In genomic region chr7:32479574-32480200, GRCh38 we compare ENCODE assay signal across 8 cellular contexts. TPM values are rescaled to one million over a fixed set of nuclear protein-coding genes. Genes with fewer than 3 reads are reported as not detected.
DNase-seq lines count a peak whose midpoint lies in the region; ATAC-seq and TF ChIP-seq lines count a peak whose summit lies in the region.

No MANE protein-coding gene starts in this region.

- H3K36me3 Mint-ChIP-seq in mesothelial cell of epicardium, result no peaks in the 10 kb centered on the region

- H3K4me1 Mint-ChIP-seq in mesothelial cell of epicardium, result peaks cover 11% of the 10 kb centered on the region

- H4K20me1 ChIP-seq in mammary epithelial cell (ENCODE audit: insufficient read depth, low read length), result no peaks in the 10 kb centered on the region

- no peaks in the 10 kb centered on the region for H3K9me3 ChIP-seq in mammary epithelial cell (replicated peaks; ENCODE audit: insufficient read depth, low read length)

- H3K9ac ChIP-seq in mammary epithelial cell (ENCODE audit: insufficient read depth, low read length), result no peak overlapping the region

- ATAC-seq in HG03175 (IDR thresholded peaks at IDR 0.05; ENCODE audit: unreplicated experiment), result peak; percentile 49
- ATAC-seq in HG02981 (IDR thresholded peaks at IDR 0.05; ENCODE audit: unreplicated experiment), result no peak

- peak; percentile 74 for DNase-seq in ELR (ENCODE audit: low read depth)
- DNase-seq in NCI-H82 (lab: John Stamatoyannopoulos, UW), result peak; percentile 77
- DNase-seq in mammary epithelial cell, result peak; percentile 29
- no peak for DNase-seq in mesothelial cell of epicardium (ENCODE audit: low spot score in 2 of 2, unreplicated experiment in 2 of 2)
- DNase-seq in stimulated activated naive CD4-positive, alpha-beta T cell (lab: John Stamatoyannopoulos, UW), result no peak
- DNase-seq in stimulated activated CD8-positive, alpha-beta memory T cell treated with anti-CD3 and anti-CD28 coated beads, Interleukin-4, amount 100 ng/mL, for 48 hours, result no peak

- in situ Hi-C loops in mammary epithelial cell (cut with MboI; ENCODE audit: low sequenced_read_pairs in 2 of 2), result loop anchor here (5.0 to 25.0 kb wide), 3 partner anchors 117 to 742 kb away; no protein-coding TSS in a partner anchor

- H3K4me3 ChIP-seq in mammary epithelial cell (replicated peaks in 1 of 3; ENCODE audit: insufficient read depth in 1 of 3, low read depth in 2 of 3, low read length in 3 of 3), result no peak overlapping the region

- H3K27ac ChIP-seq in mammary epithelial cell (ENCODE audit: insufficient read depth, low read depth, low read length), result no peak overlapping the region

- H2AFZ ChIP-seq in mammary epithelial cell (ENCODE audit: low read depth, low read length), result no peak overlapping the region

- no peak overlapping the region for H3K4me3 Mint-ChIP-seq in mesothelial cell of epicardium

- TF ChIP-seq CTCF in mammary epithelial cell (conservative IDR thresholded peaks at IDR 0.05 in 1 of 2, IDR thresholded peaks at IDR 0.05 in 1 of 2; ENCODE audit: extremely low read depth in 1 of 2, insufficient read depth in 1 of 2, low read depth in 1 of 2, low read length in 2 of 2) (peak; percentile 99), mesothelial cell of epicardium (IDR thresholded peaks at IDR 0.05; ENCODE audit: unreplicated experiment) (peak; percentile 58)

- 86% methylated on average over 2 of the region's 2 CpGs for WGBS in mammary epithelial cell (ENCODE audit: low coverage, missing lambda C conversion rate)

- H3K27ac Mint-ChIP-seq in mesothelial cell of epicardium, result no peak overlapping the region

- H3K4me1 ChIP-seq in mammary epithelial cell (ENCODE audit: insufficient read depth, low read length), result peaks cover 27% of the 10 kb centered on the region

- H3K27me3 Mint-ChIP-seq in mesothelial cell of epicardium (ENCODE audit: low read depth), result no peaks in the 10 kb centered on the region

- no peaks in the 10 kb centered on the region for H3K36me3 ChIP-seq in mammary epithelial cell (ENCODE audit: insufficient read depth, low read length)

- dilution Hi-C loops in mammary epithelial cell (cut with HindIII; ENCODE audit: low sequenced_read_pairs), result no loop called here

- H3K27me3 ChIP-seq in mammary epithelial cell (ENCODE audit: insufficient read depth, low read length), result no peaks in the 10 kb centered on the region

- H3K9me3 Mint-ChIP-seq in mesothelial cell of epicardium, result no peaks in the 10 kb centered on the region

- no peak overlapping the region for H3K4me2 ChIP-seq in mammary epithelial cell (ENCODE audit: insufficient read depth, low read depth, low read length)

- no peaks in the 10 kb centered on the region for H3K79me2 ChIP-seq in mammary epithelial cell (ENCODE audit: insufficient read depth, low read length)

- CTCF ChIA-PET in mammary epithelial cell (lab: Charles Lee; ENCODE audit: low non-redundant PET), result interaction anchor here (0.8 to 0.9 kb wide), 2 partner anchors 269 to 913 kb away, joined by 4 read pairs; no protein-coding TSS in a partner anchor

- intact Hi-C loops in mammary epithelial cell (cut with micrococcal nuclease), result loop anchor here (1.0 to 2.0 kb wide), 5 partner anchors 52 to 269 kb away; no protein-coding TSS in a partner anchor

- no TSS peak for BruUV-seq in mammary epithelial cell (replicated peaks; lab: Mats Ljungman, UMichigan)

RNA-seq across cellular contexts. Expression of gene LSM5, which starts 10.5 kb away (rescaled TPM):
- total RNA-seq in mammary epithelial cell, result 10 to 100 TPM; 15.7 to 55.6 TPM
- 37.0 TPM for polyA plus RNA-seq in mammary epithelial cell
- polyA minus RNA-seq in mammary epithelial cell, result 6.9 TPM
- total RNA-seq in mesothelial cell of epicardium, result 48.0 to 52.0 TPM (median 51.3 TPM) in 3 replicates

RNA-seq across cellular contexts. Expression of gene AVL9, which starts 15.6 kb away (rescaled TPM):
- 10 to 100 TPM; 30.2 to 31.3 TPM for total RNA-seq in mammary epithelial cell
- 8.3 TPM for polyA plus RNA-seq in mammary epithelial cell
- polyA minus RNA-seq in mammary epithelial cell, result 50.3 TPM
- 36.8 to 39.6 TPM (median 38.5 TPM) in 3 replicates for total RNA-seq in mesothelial cell of epicardium

Comparison
In these comparisons a context has a peak if more than half of its experiments do, and no peak if none do; other contexts are left out.
1. DNase-seq: peak in ELR (single experiment), NCI-H82 (single experiment) and mammary epithelial cell (single experiment); none in mesothelial cell of epicardium (0 of 2), stimulated activated naive CD4-positive, alpha-beta T cell (0 of 6) and stimulated activated CD8-positive, alpha-beta memory T cell treated with anti-CD3 and anti-CD28 coated beads, Interleukin-4, amount 100 ng/mL, for 48 hours (single experiment).